Comparison of ENCODE assay signal across 17 cellular contexts in the genomic region with DNA sequence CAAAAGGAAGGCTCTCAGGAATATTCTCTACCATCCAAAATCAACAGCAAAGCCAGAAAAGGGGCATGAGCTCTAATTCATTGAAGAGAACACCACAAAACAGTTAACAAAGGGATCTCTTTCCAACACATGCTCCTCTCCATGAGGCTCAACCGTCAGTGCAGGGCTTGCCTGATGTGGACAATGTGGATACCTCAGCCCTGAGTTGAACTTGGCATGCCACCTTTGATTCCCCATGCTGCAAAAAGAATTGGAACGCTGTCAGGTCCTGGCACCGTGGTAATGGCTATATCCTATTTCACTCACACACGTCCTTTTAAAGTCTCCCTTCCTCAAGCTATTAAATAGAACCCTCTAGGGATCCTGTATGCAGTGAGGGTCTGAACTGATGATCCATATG. TPM values are rescaled to one million over a fixed set of nuclear protein-coding genes. Genes with fewer than 3 reads are reported as not detected.
DNase-seq lines count a peak whose midpoint lies in the region; ATAC-seq and TF ChIP-seq lines count a peak whose summit lies in the region.
"Had no signal": no experiment of that assay in that cellular context is flagged by ENCODE, and none has a peak within 500 bp of the region (broad histone marks: within the 10 kb centered on the region; RNA-seq: fewer than 3 reads in every experiment).

No MANE protein-coding gene starts in this region.

- ATAC-seq in right cardiac atrium (peak; percentile 41 to 52), HG02798 (IDR thresholded peaks at IDR 0.05; ENCODE audit: poor library complexity, unreplicated experiment) (no peak), GM18861 (IDR thresholded peaks at IDR 0.05; ENCODE audit: unreplicated experiment) (no peak)
- ATAC-seq: activated T-cell treated with anti-CD3 and anti-CD28 coated beads, Interleukin-2, amount 50 U/mL, for 4 hours; natural killer cell; SK-N-SH treated with all-trans-retinoic acid at 6 μM for 48 hours had no signal

- H3K4me1 ChIP-seq in right cardiac atrium (ENCODE audit: control insufficient read depth, insufficient read depth, low read length) (peaks cover 14% of the 10 kb centered on the region), skeletal muscle tissue (ENCODE audit: control insufficient read depth in 3 of 3, insufficient read depth in 3 of 3, low read length in 3 of 3) (peaks cover 20 to 31% (median 25%) of the 10 kb centered on the region in 3 donors)

- H3K36me3 ChIP-seq in skeletal muscle tissue (ENCODE audit: control insufficient read depth in 3 of 3, insufficient read depth in 3 of 3, low read length in 3 of 3), result peaks cover 17 to 25% (median 22%) of the 10 kb centered on the region in 3 donors
- H3K36me3 ChIP-seq: MG63 had no signal

- intact Hi-C loops in right cardiac atrium (cut with DNase I), result no loop called here

- DNase-seq in NCI-H1092 (lab: John Stamatoyannopoulos, UW), result peak; percentile 85
- peak; percentile 27 to 67 (median 59) for DNase-seq in right cardiac atrium
- no peak for DNase-seq in activated T-cell treated with anti-CD3 and anti-CD28 coated beads for 4 hours
- DNase-seq in HEK293T (ENCODE audit: extremely low spot score), result no peak
- DNase-seq: activated T-cell treated with anti-CD3 and anti-CD28 coated beads, Interleukin-2, amount 50 U/mL, for 4 hours; DMS153; GOT3; left lung; MG63; natural killer cell; NCI-H2227 treated with DMSO at 0.1 percent for 48 hours; stimulated activated CD4-positive, alpha-beta T cell treated with anti-CD3 and anti-CD28 coated beads, Interleukin-4, amount 100 ng/mL, for 4 hours had no signal

- H3K27ac ChIP-seq in angular gyrus (ENCODE audit: low read depth, low read length) (peak overlapping the region; percentile 100), right cardiac atrium (ENCODE audit: low read length) (peak overlapping the region; percentile 96), skeletal muscle tissue (ENCODE audit: low read depth, low read length) (peak overlapping the region; percentile 52)
- H3K27ac ChIP-seq: left lung had no signal

- H3K9ac ChIP-seq in skeletal muscle tissue (ENCODE audit: low read depth in 1 of 3, low read length in 3 of 3), result no peak overlapping the region

- H3K27me3 ChIP-seq in right cardiac atrium (ENCODE audit: control insufficient read depth, insufficient read depth) (no peaks in the 10 kb centered on the region), skeletal muscle tissue (ENCODE audit: control insufficient read depth in 3 of 3, insufficient read depth in 3 of 3, low read length in 3 of 3) (no peaks in the 10 kb centered on the region)
- H3K27me3 ChIP-seq: left lung, MG63 had no signal

- H3K9me3 ChIP-seq in right cardiac atrium (ENCODE audit: control insufficient read depth, low read length) (no peaks in the 10 kb centered on the region), skeletal muscle tissue (ENCODE audit: control insufficient read depth in 3 of 3, low read length in 3 of 3) (no peaks in the 10 kb centered on the region)
- H3K9me3 ChIP-seq: left lung, MG63 had no signal

- 18% methylated on average over 4 of the region's 4 CpGs for WGBS in right cardiac atrium

- POLR2A ChIA-PET in HEK293T (lab: Yijun Ruan, JAX), result no interaction called here

- H3K4me3 ChIP-seq in right cardiac atrium (ENCODE audit: low read length) (no peak overlapping the region), skeletal muscle tissue (ENCODE audit: low read length in 3 of 3) (no peak overlapping the region)
- H3K4me3 ChIP-seq: left lung, MG63 had no signal

- CTCF ChIA-PET in HEK293T (lab: Yijun Ruan, JAX), result interaction anchor here (1.4 kb wide), 1 partner anchor 8 kb away, joined by 8 read pairs; no protein-coding TSS in a partner anchor

TF ChIP-seq in HEK293T, 16 proteins besides CTCF, POLR2A, EP300 and RAD21:
- TF ChIP-seq SUZ12 (IDR thresholded peaks at IDR 0.05) (no peak), LEF1 (IDR thresholded peaks at IDR 0.05; ENCODE audit: borderline replicate concordance) (no peak), TARDBP (IDR thresholded peaks at IDR 0.05) (no peak), FOXM1 (IDR thresholded peaks at IDR 0.05; ENCODE audit: borderline replicate concordance) (no peak), BHLHE40 (IDR thresholded peaks at IDR 0.05; ENCODE audit: borderline replicate concordance) (no peak), NFRKB (IDR thresholded peaks at IDR 0.05) (no peak), L3MBTL2 (conservative IDR thresholded peaks at IDR 0.05) (no peak), FOXA1 (IDR thresholded peaks at IDR 0.05) (no peak), SP1 (IDR thresholded peaks at IDR 0.05) (no peak), ELF4 (IDR thresholded peaks at IDR 0.05) (no peak), CTBP1 (IDR thresholded peaks at IDR 0.05; ENCODE audit: borderline replicate concordance) (no peak), ARNT (IDR thresholded peaks at IDR 0.05) (no peak), ZNF384 (IDR thresholded peaks at IDR 0.05) (no peak)
- TF ChIP-seq, protein P1, sequence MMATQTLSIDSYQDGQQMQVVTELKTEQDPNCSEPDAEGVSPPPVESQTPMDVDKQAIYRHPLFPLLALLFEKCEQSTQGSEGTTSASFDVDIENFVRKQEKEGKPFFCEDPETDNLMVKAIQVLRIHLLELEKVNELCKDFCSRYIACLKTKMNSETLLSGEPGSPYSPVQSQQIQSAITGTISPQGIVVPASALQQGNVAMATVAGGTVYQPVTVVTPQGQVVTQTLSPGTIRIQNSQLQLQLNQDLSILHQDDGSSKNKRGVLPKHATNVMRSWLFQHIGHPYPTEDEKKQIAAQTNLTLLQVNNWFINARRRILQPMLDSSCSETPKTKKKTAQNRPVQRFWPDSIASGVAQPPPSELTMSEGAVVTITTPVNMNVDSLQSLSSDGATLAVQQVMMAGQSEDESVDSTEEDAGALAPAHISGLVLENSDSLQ (IDR thresholded peaks at IDR 0.05), result no peak

RNA-seq across cellular contexts. Expression of gene IP6K2, which starts 30.7 kb away (rescaled TPM):
- total RNA-seq in right cardiac atrium, result 10 to 100 TPM; 21.2 to 43.2 (median 33.8) TPM
- polyA plus RNA-seq in right cardiac atrium, result 57.8 TPM
- 33.9 TPM for total RNA-seq in skeletal muscle tissue

Comparison
In these comparisons a context has a peak if more than half of its experiments do, and no peak if none do; other contexts are left out.
1. DNase-seq: peak in NCI-H1092 (single experiment) and right cardiac atrium (3 of 3); none in activated T-cell treated with anti-CD3 and anti-CD28 coated beads for 4 hours (single experiment) and HEK293T (single experiment).
2. ATAC-seq: peak in right cardiac atrium (2 of 2); none in HG02798 (single experiment) and GM18861 (single experiment).
3. Peak in every context shown above with its lines, with median percentiles within 50 percentile points of each other: H3K27ac ChIP-seq.